Comparison of ENCODE assay signal across 8 cellular contexts in genomic region chr17:42979511-42980273, GRCh38. TPM values are rescaled to one million over a fixed set of nuclear protein-coding genes. Genes with fewer than 3 reads are reported as not detected.
DNase-seq lines count a peak whose midpoint lies in the region; ATAC-seq and TF ChIP-seq lines count a peak whose summit lies in the region.

Gene PTGES3L, minus strand, starts transcription at chr17:42980080. Its CDS starts 27 bp downstream, at chr17:42980053.

- H3K27ac ChIP-seq in gastroesophageal sphincter (peak within 1 kb of the TSS; percentile 35 to 92 (median 86)), neutrophil (peak within 1 kb of the TSS; percentile 99)

- H3K4me1 Mint-ChIP-seq in activated T-helper 17 cell treated with anti-CD3 and anti-CD28 coated beads, Interleukin-2, amount 50 U/mL, for 72 hours: peaks cover 17% of the 10 kb centered on the region

- TF ChIP-seq POLR2A in gastroesophageal sphincter (IDR thresholded peaks at IDR 0.05): no peak

- peaks cover 46% of the 10 kb centered on the region for H3K36me3 Mint-ChIP-seq in activated T-helper 17 cell treated with anti-CD3 and anti-CD28 coated beads, Interleukin-2, amount 50 U/mL, for 72 hours (ENCODE audit: low read depth)

- peak within 1 kb of the TSS; percentile 93 for H3K4me3 Mint-ChIP-seq in activated T-helper 17 cell treated with anti-CD3 and anti-CD28 coated beads, Interleukin-2, amount 50 U/mL, for 72 hours

- peak; percentile 76 for ATAC-seq in activated T-helper 17 cell treated with anti-CD3 and anti-CD28 coated beads, Interleukin-2, amount 50 U/mL, for 72 hours (replicated peaks)
- ATAC-seq in gastroesophageal sphincter (peak; percentile 74), GM21515 (IDR thresholded peaks at IDR 0.05; ENCODE audit: unreplicated experiment) (no peak), HG02763 (IDR thresholded peaks at IDR 0.05; ENCODE audit: unreplicated experiment) (no peak)

- H3K4me1 ChIP-seq in gastroesophageal sphincter (peaks cover 0 to 31% (median 11%) of the 10 kb centered on the region in 3 donors), neutrophil (ENCODE audit: control insufficient read depth in 1 of 2, insufficient read depth in 1 of 2, low read depth in 1 of 2, low read length in 1 of 2) (peaks cover 44 to 48% of the 10 kb centered on the region in 2 experiments)

- DNase-seq in DMS53 (lab: John Stamatoyannopoulos, UW) (peak; percentile 95), HFF-Myc (ENCODE audit: extremely low read depth, low read depth) (no peak), NCI-H2196 treated with DMSO at 0.1 percent for 48 hours (lab: John Stamatoyannopoulos, UW; ENCODE audit: unreplicated experiment) (peak; percentile 4)

- 2 to 26% methylated on average over 6 to 18 of the region's 21 CpGs for WGBS in gastroesophageal sphincter (ENCODE audit: low coverage in 1 of 2), 2 donors

- no peaks in the 10 kb centered on the region for H3K27me3 Mint-ChIP-seq in activated T-helper 17 cell treated with anti-CD3 and anti-CD28 coated beads, Interleukin-2, amount 50 U/mL, for 72 hours

- H3K4me3 ChIP-seq in HFF-Myc (replicated peaks; ENCODE audit: low read depth, low read length) (peak within 1 kb of the TSS; percentile 88), gastroesophageal sphincter (peak within 1 kb of the TSS; percentile 72 to 98), neutrophil (ENCODE audit: low read depth in 1 of 2, low read length in 1 of 2) (peak within 1 kb of the TSS; percentile 85 to 96)

- no peaks in the 10 kb centered on the region for H3K9me3 ChIP-seq in gastroesophageal sphincter
- H3K9me3 ChIP-seq in neutrophil: no peaks in the 10 kb centered on the region

- H3K9me3 Mint-ChIP-seq in activated T-helper 17 cell treated with anti-CD3 and anti-CD28 coated beads, Interleukin-2, amount 50 U/mL, for 72 hours: no peaks in the 10 kb centered on the region

- peak within 1 kb of the TSS; percentile 95 for H3K27ac Mint-ChIP-seq in activated T-helper 17 cell treated with anti-CD3 and anti-CD28 coated beads, Interleukin-2, amount 50 U/mL, for 72 hours

- TF ChIP-seq EP300 in gastroesophageal sphincter (IDR thresholded peaks at IDR 0.05): no peak

- H3K36me3 ChIP-seq in gastroesophageal sphincter: peaks cover 0 to 12% of the 10 kb centered on the region in 2 donors
- H3K36me3 ChIP-seq in neutrophil: no peaks in the 10 kb centered on the region

- H3K27me3 ChIP-seq in gastroesophageal sphincter: no peaks in the 10 kb centered on the region
- H3K27me3 ChIP-seq in neutrophil: no peaks in the 10 kb centered on the region

- TF ChIP-seq CTCF in HFF-Myc (IDR thresholded peaks at IDR 0.05; ENCODE audit: low read depth, low read length, missing control alignments) (no peak), gastroesophageal sphincter (IDR thresholded peaks at IDR 0.05) (peak in 1 of 4 experiments; percentile 3), neutrophil (IDR thresholded peaks at IDR 0.05) (no peak)

RNA-seq across cellular contexts. Expression of gene PTGES3L, which starts in this region (rescaled TPM):
- 1 to 10 TPM; 1.4 to 2.7 TPM for total RNA-seq in activated T-helper 17 cell treated with anti-CD3 and anti-CD28 coated beads, Interleukin-2, amount 50 U/mL, for 72 hours
- total RNA-seq in gastroesophageal sphincter: 10 to 100 TPM in 2 of 4 donors, 1 to 10 TPM in 2; 5.5 to 19.6 (median 10.1) TPM

Comparison
In these comparisons a context has a peak if more than half of its experiments do, and no peak if none do; other contexts are left out.
1. ATAC-seq: peak in activated T-helper 17 cell treated with anti-CD3 and anti-CD28 coated beads, Interleukin-2, amount 50 U/mL, for 72 hours (single experiment) and gastroesophageal sphincter (single experiment); none in GM21515 (single experiment) and HG02763 (single experiment).
2. Peak in every context shown above with its lines, with median percentiles within 50 percentile points of each other: H3K4me3 ChIP-seq.